26 cellular contexts compared by ENCODE assay signal in the genomic region with DNA sequence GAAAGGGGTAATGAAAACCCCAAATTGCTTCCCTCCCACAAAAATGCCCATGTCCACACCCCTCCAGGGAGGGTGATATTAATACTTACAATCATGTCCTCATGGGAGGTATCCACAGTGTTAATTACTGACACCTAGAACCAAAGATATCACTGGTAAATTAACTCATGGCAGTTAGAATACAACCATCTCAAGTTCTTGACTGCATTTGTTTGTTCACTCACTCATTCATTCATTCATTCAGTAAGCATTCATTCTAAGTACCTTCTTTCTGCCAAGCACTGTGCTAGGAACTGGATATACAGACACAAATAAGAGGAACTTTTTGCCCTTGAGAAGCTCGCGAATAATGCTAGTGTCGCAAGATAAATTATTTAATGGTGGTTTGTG. TPM values are rescaled to one million over a fixed set of nuclear protein-coding genes. Genes with fewer than 3 reads are reported as not detected.
A peak's percentile ranks its signal among the peaks of the same experiment; 100 is the strongest.
DNase-seq lines count a peak whose midpoint lies in the region; ATAC-seq and TF ChIP-seq lines count a peak whose summit lies in the region.
"Had no signal": no experiment of that assay in that cellular context is flagged by ENCODE, and none has a peak within 500 bp of the region (broad histone marks: within the 10 kb centered on the region; RNA-seq: fewer than 3 reads in every experiment).

No MANE protein-coding gene starts in this region.

- peaks cover 73% of the 10 kb centered on the region for H3K36me3 Mint-ChIP-seq in activated T-cell treated with anti-CD3 and anti-CD28 coated beads, Interleukin-2, amount 50 U/mL, for 24 hours (ENCODE audit: low read depth)
- H3K36me3 Mint-ChIP-seq in GM23338 (ENCODE audit: low read depth) (peaks cover 54% of the 10 kb centered on the region), chondrocyte (ENCODE audit: low read depth) (peaks cover 22% of the 10 kb centered on the region), neural crest cell (ENCODE audit: low read depth) (peaks cover 2% of the 10 kb centered on the region)

- H3K4me3 Mint-ChIP-seq in activated T-cell treated with anti-CD3 and anti-CD28 coated beads, Interleukin-2, amount 50 U/mL, for 24 hours, result peak overlapping the region; percentile 23
- peak overlapping the region; percentile 27; the same call in 1 of the 3 replicates for H3K4me3 Mint-ChIP-seq in GM23338
- no peak overlapping the region for H3K4me3 Mint-ChIP-seq in chondrocyte (ENCODE audit: unreplicated experiment)
- peak overlapping the region; percentile 76 for H3K4me3 Mint-ChIP-seq in neural crest cell
- H3K4me3 Mint-ChIP-seq: dendritic cell treated with granulocyte-macrophage colony-stimulating factor and Interleukin-4, amounts not matched to agents 40 ng/mL and 50 ng/mL, for 4 days; memory B cell had no signal

- no peak overlapping the region for H3K27ac ChIP-seq in GM23338 (ENCODE audit: low read depth)
- H3K27ac ChIP-seq: C4-2B, cardiac muscle cell, RWPE1, sigmoid colon, SK-N-MC, upper lobe of left lung had no signal

- peaks cover 26% of the 10 kb centered on the region for H3K4me1 Mint-ChIP-seq in activated T-cell treated with anti-CD3 and anti-CD28 coated beads, Interleukin-2, amount 50 U/mL, for 24 hours (ENCODE audit: low read depth)
- H3K4me1 Mint-ChIP-seq in GM23338 (peaks cover 5% of the 10 kb centered on the region), chondrocyte (ENCODE audit: low read depth) (peaks cover 25% of the 10 kb centered on the region), neural crest cell (peaks cover 25% of the 10 kb centered on the region)

- no peaks in the 10 kb centered on the region for H3K4me1 ChIP-seq in GM23338 (ENCODE audit: insufficient read depth)

- H3K4me2 ChIP-seq in GM23338, result no peak overlapping the region

- no peaks in the 10 kb centered on the region for H3K9me3 Mint-ChIP-seq in activated T-cell treated with anti-CD3 and anti-CD28 coated beads, Interleukin-2, amount 50 U/mL, for 24 hours
- no peaks in the 10 kb centered on the region for H3K9me3 Mint-ChIP-seq in GM23338
- no peaks in the 10 kb centered on the region for H3K9me3 Mint-ChIP-seq in chondrocyte (ENCODE audit: low read depth)
- no peaks in the 10 kb centered on the region for H3K9me3 Mint-ChIP-seq in neural crest cell
- H3K9me3 Mint-ChIP-seq: dendritic cell treated with granulocyte-macrophage colony-stimulating factor and Interleukin-4, amounts not matched to agents 40 ng/mL and 50 ng/mL, for 4 days; memory B cell had no signal

- H3F3A ChIP-seq in GM23338 (replicated peaks; ENCODE audit: low read depth), result no peaks in the 10 kb centered on the region

- peaks cover 31% of the 10 kb centered on the region for H3K79me2 ChIP-seq in GM23338 (replicated peaks; ENCODE audit: insufficient read depth)

- no peak overlapping the region for H3K4me3 ChIP-seq in GM23338
- H3K4me3 ChIP-seq: cardiac muscle cell, sigmoid colon, SK-N-MC, upper lobe of left lung had no signal

- H3K36me3 ChIP-seq in GM23338 (ENCODE audit: insufficient read depth), result peaks cover 30% of the 10 kb centered on the region

- no peaks in the 10 kb centered on the region for H3K9me2 ChIP-seq in GM23338 (ENCODE audit: insufficient read depth)

- TF ChIP-seq CTCF in GM23338 (conservative IDR thresholded peaks at IDR 0.05; ENCODE audit: low read depth in 2 of 2) (no peak), chondrocyte (IDR thresholded peaks at IDR 0.05) (no peak), neural crest cell (conservative IDR thresholded peaks at IDR 0.05) (no peak)

- CTCF ChIA-PET in HEK293T (lab: Yijun Ruan, JAX), result no interaction called here

- no peak for ATAC-seq in GM23338
- ATAC-seq: left cardiac atrium had no signal

- no peak for DNase-seq in activated T-cell treated with anti-CD3 and anti-CD28 coated beads, Interleukin-2, amount 50 U/mL, for 24 hours
- no peak for DNase-seq in activated T-cell treated with anti-CD3 and anti-CD28 coated beads for 4 hours
- no peak for DNase-seq in GM23338 (ENCODE audit: low spot score)
- no peak for DNase-seq in chondrocyte (ENCODE audit: low spot score)
- no peak for DNase-seq in neural crest cell (ENCODE audit: low read depth, low spot score)
- DNase-seq in NCI-H446 treated with DMSO at 0.1 percent for 48 hours (lab: John Stamatoyannopoulos, UW), result no peak
- DNase-seq in MV-4-11 (lab: John Stamatoyannopoulos, UW), result no peak
- DNase-seq in HEK293T (ENCODE audit: extremely low spot score), result no peak
- DNase-seq: DMS153, glutamatergic neuron, IMR-90, left cardiac atrium, NCI-H1436, NCI-H524, sigmoid colon, T-helper 9 cell, upper lobe of left lung had no signal

- H2AFZ ChIP-seq in GM23338, result no peak overlapping the region

- peaks cover 24% of the 10 kb centered on the region for H4K20me1 ChIP-seq in GM23338 (replicated peaks; ENCODE audit: insufficient read depth)

- no peaks in the 10 kb centered on the region for H3K27me3 Mint-ChIP-seq in activated T-cell treated with anti-CD3 and anti-CD28 coated beads, Interleukin-2, amount 50 U/mL, for 24 hours
- H3K27me3 Mint-ChIP-seq in GM23338 (ENCODE audit: insufficient read depth, low read depth, poor library complexity), result peaks cover 8% of the 10 kb centered on the region
- no peaks in the 10 kb centered on the region for H3K27me3 Mint-ChIP-seq in chondrocyte (ENCODE audit: low read depth)
- no peaks in the 10 kb centered on the region for H3K27me3 Mint-ChIP-seq in neural crest cell (ENCODE audit: low read depth)
- H3K27me3 Mint-ChIP-seq: dendritic cell treated with granulocyte-macrophage colony-stimulating factor and Interleukin-4, amounts not matched to agents 40 ng/mL and 50 ng/mL, for 4 days; memory B cell had no signal

- H3K27me3 ChIP-seq in GM23338 (ENCODE audit: insufficient read depth), result no peaks in the 10 kb centered on the region
- H3K27me3 ChIP-seq: cardiac muscle cell, sigmoid colon, upper lobe of left lung had no signal

- POLR2A ChIA-PET in HEK293T (lab: Yijun Ruan, JAX), result no interaction called here

- peak overlapping the region; percentile 40 for H3K27ac Mint-ChIP-seq in activated T-cell treated with anti-CD3 and anti-CD28 coated beads, Interleukin-2, amount 50 U/mL, for 24 hours
- H3K27ac Mint-ChIP-seq in GM23338 (no peak overlapping the region), chondrocyte (ENCODE audit: unreplicated experiment) (peak overlapping the region; percentile 45), neural crest cell (ENCODE audit: unreplicated experiment) (no peak overlapping the region)
- H3K27ac Mint-ChIP-seq: dendritic cell treated with granulocyte-macrophage colony-stimulating factor and Interleukin-4, amounts not matched to agents 40 ng/mL and 50 ng/mL, for 4 days had no signal

TF ChIP-seq in GM23338, 12 proteins besides CTCF, POLR2A, EP300 and RAD21 (continues in another document):
- TF ChIP-seq STAT1 (IDR thresholded peaks at IDR 0.05; ENCODE audit: unreplicated experiment), result no peak
- TF ChIP-seq CREB1 (CRISPR knock-in tag; IDR thresholded peaks at IDR 0.05; ENCODE audit: low read depth), result no peak
- TF ChIP-seq EZH2phosphoT487 (IDR thresholded peaks at IDR 0.05; ENCODE audit: unreplicated experiment), result no peak
- no peak for TF ChIP-seq ZNF331 (CRISPR knock-in tag; IDR thresholded peaks at IDR 0.05; ENCODE audit: low read depth)
- no peak for TF ChIP-seq ZNF114 (CRISPR knock-in tag; IDR thresholded peaks at IDR 0.05)
- no peak for TF ChIP-seq NANOG (IDR thresholded peaks at IDR 0.05; ENCODE audit: borderline replicate concordance)
- TF ChIP-seq JUNB (IDR thresholded peaks at IDR 0.05; ENCODE audit: unreplicated experiment), result no peak
- TF ChIP-seq POLR2AphosphoS5 (IDR thresholded peaks at IDR 0.05; ENCODE audit: low read depth), result no peak

TF ChIP-seq in HEK293T, 16 proteins besides CTCF, POLR2A, EP300 and RAD21:
- no peak for TF ChIP-seq BHLHE40 (IDR thresholded peaks at IDR 0.05; ENCODE audit: borderline replicate concordance)
- no peak for TF ChIP-seq ZNF384 (IDR thresholded peaks at IDR 0.05)
- TF ChIP-seq, protein P1, sequence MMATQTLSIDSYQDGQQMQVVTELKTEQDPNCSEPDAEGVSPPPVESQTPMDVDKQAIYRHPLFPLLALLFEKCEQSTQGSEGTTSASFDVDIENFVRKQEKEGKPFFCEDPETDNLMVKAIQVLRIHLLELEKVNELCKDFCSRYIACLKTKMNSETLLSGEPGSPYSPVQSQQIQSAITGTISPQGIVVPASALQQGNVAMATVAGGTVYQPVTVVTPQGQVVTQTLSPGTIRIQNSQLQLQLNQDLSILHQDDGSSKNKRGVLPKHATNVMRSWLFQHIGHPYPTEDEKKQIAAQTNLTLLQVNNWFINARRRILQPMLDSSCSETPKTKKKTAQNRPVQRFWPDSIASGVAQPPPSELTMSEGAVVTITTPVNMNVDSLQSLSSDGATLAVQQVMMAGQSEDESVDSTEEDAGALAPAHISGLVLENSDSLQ (IDR thresholded peaks at IDR 0.05), result no peak
TF ChIP-seq in HEK293T: peak in this region for 0.

RNA-seq across cellular contexts. Expression of gene SEC13, which starts 3.0 kb away (rescaled TPM):
- 108 and 132 TPM in 2 replicates for total RNA-seq in GM23338 (2014; rRNA removed; shearing (Covaris generic))
- 106 and 109 TPM in 2 replicates for polyA plus RNA-seq in GM23338 (2016; fragmentation: Nextera tagmentation; extraction: Ambion mirVana)
- 197 to 243 TPM (median 198 TPM) in 3 replicates for total RNA-seq in chondrocyte
- 124 and 125 TPM in 2 replicates for total RNA-seq in neural crest cell

RNA-seq across cellular contexts. Expression of gene GHRL, which starts 25.2 kb away (rescaled TPM):
- not detected in 2 replicates for total RNA-seq in GM23338 (2014; rRNA removed; shearing (Covaris generic))
- polyA plus RNA-seq in GM23338 (2016; fragmentation: Nextera tagmentation; extraction: Ambion mirVana), result 0.52 and 0.78 TPM in 2 replicates
- not detected in 3 replicates for total RNA-seq in chondrocyte
- 0.35 and 0.43 TPM in 2 replicates for total RNA-seq in neural crest cell
- total RNA-seq: endothelial cell of umbilical vein, G401, IMR-90, MCF 10A had no signal
- polyA plus RNA-seq: endothelial cell of umbilical vein had no signal

Comparison
In these comparisons a context has a peak if more than half of its experiments do, and no peak if none do; other contexts are left out.
1. H3K27ac Mint-ChIP-seq: peak in activated T-cell treated with anti-CD3 and anti-CD28 coated beads, Interleukin-2, amount 50 U/mL, for 24 hours (single experiment) and chondrocyte (single experiment); none in GM23338 (single experiment) and neural crest cell (single experiment).